In the genomic region with DNA sequence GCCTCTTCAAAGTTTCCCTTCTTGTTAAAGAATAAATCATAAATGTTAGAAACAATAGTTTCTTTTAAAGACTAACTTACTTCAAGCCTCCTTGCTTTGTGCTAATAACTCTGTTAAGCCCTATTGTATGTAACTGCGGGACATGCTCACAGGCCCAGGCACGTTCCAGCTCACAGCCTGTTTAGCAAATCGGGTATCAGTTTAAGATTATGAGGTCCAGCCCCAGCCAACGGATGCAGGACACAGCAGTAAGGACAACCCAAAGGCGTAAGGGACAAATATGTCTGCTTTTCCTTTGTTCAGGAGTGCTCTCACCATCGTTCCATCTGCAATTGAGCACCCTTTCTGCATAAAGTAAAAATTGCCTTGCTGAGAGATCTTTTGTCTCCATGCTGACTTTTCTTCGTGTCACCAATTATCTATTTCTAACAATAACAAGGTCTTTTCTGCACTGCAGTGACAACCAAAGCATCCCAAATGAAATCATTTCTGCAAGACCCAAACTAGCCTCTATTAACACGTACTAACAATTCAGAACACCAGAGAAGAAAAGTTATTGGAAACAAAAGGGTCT, we compare ENCODE assay signal across 8 cellular contexts. TPM values are rescaled to one million over a fixed set of nuclear protein-coding genes. Genes with fewer than 3 reads are reported as not detected.
DNase-seq lines count a peak whose midpoint lies in the region; ATAC-seq and TF ChIP-seq lines count a peak whose summit lies in the region.

No MANE protein-coding gene starts in this region.

- no peak for ATAC-seq in naive thymus-derived CD4-positive, alpha-beta T cell
- no peak for ATAC-seq in HG03565 (IDR thresholded peaks at IDR 0.05; ENCODE audit: unreplicated experiment)
- ATAC-seq in gastroesophageal sphincter, result no peak
- no peak for ATAC-seq in GM19452 (IDR thresholded peaks at IDR 0.05; ENCODE audit: unreplicated experiment)

- H3K4me1 Mint-ChIP-seq in naive thymus-derived CD4-positive, alpha-beta T cell, result peaks cover 13 to 47% (median 42%) of the 10 kb centered on the region in 7 donors

- H3K4me3 Mint-ChIP-seq in naive thymus-derived CD4-positive, alpha-beta T cell, result peak overlapping the region; percentile 76 to 98 (median 94)

- peak overlapping the region; percentile 91 for H3K4me2 ChIP-seq in Karpas-422 (ENCODE audit: low read depth, low read length, poor library complexity, severe bottlenecking)

- TF ChIP-seq CTCF in C4-2B (conservative IDR thresholded peaks at IDR 0.05) (no peak), coronary artery (IDR thresholded peaks at IDR 0.05) (no peak), gastroesophageal sphincter (IDR thresholded peaks at IDR 0.05) (no peak)

- peak overlapping the region; percentile 72 to 100 (median 99) for H3K27ac Mint-ChIP-seq in naive thymus-derived CD4-positive, alpha-beta T cell

- CTCF ChIA-PET in naive thymus-derived CD4-positive, alpha-beta T cell (lab: Charles Lee), result no interaction called here

- peaks cover 44% of the 10 kb centered on the region for H3K79me2 ChIP-seq in Karpas-422 (ENCODE audit: low read length)

- TF ChIP-seq POLR2A in gastroesophageal sphincter (IDR thresholded peaks at IDR 0.05), result no peak

- 97% methylated on average over 7 of the region's 8 CpGs for WGBS in gastroesophageal sphincter (ENCODE audit: low coverage in 1 of 2), 2 donors

- peak overlapping the region; percentile 86 for H3K9ac ChIP-seq in Karpas-422 (ENCODE audit: low read length)

- H3K9me3 Mint-ChIP-seq in naive thymus-derived CD4-positive, alpha-beta T cell, result peaks cover 0 to 8% (median 0%) of the 10 kb centered on the region in 11 donors

- peaks cover 0 to 10% (median 7%) of the 10 kb centered on the region in 5 donors for H3K36me3 Mint-ChIP-seq in naive thymus-derived CD4-positive, alpha-beta T cell

- TF ChIP-seq EP300 in gastroesophageal sphincter (IDR thresholded peaks at IDR 0.05), result no peak

- no peak overlapping the region for H2AFZ ChIP-seq in Karpas-422 (ENCODE audit: low read length)

- intact Hi-C loops in naive thymus-derived CD4-positive, alpha-beta T cell (cut with micrococcal nuclease), result loop anchor here (5.0 to 10.0 kb wide), 3 partner anchors 109 to 1319 kb away; a partner anchor contains a TSS

- H3K27ac ChIP-seq in C4-2B (peak overlapping the region; percentile 87), Karpas-422 (ENCODE audit: low read length) (no peak overlapping the region), coronary artery (no peak overlapping the region), gastroesophageal sphincter (no peak overlapping the region)
- no peak overlapping the region for H3K27ac ChIP-seq in naive thymus-derived CD4-positive, alpha-beta T cell (ENCODE audit: low read depth, low read length)

- peaks cover 4% of the 10 kb centered on the region; the same call in 1 of the 2 replicates for H4K20me1 ChIP-seq in Karpas-422 (ENCODE audit: insufficient read depth, low read depth, low read length)

- H3K4me3 ChIP-seq in Karpas-422 (ENCODE audit: low read length), result peak overlapping the region; percentile 93
- peak overlapping the region; percentile 88 for H3K4me3 ChIP-seq in coronary artery
- H3K4me3 ChIP-seq in naive thymus-derived CD4-positive, alpha-beta T cell (ENCODE audit: low read length), result no peak overlapping the region
- H3K4me3 ChIP-seq in gastroesophageal sphincter, result peak overlapping the region in 1 of 2 donors; percentile 74

- H3K36me3 ChIP-seq in Karpas-422 (ENCODE audit: insufficient read depth, low read length) (peaks cover 14% of the 10 kb centered on the region; the same call in 1 of the 2 replicates), gastroesophageal sphincter (peaks cover 0 to 7% of the 10 kb centered on the region in 2 donors)
- H3K36me3 ChIP-seq in naive thymus-derived CD4-positive, alpha-beta T cell (ENCODE audit: control insufficient read depth in 2 of 3, insufficient read depth in 3 of 3, low read length in 3 of 3), result peaks cover 0 to 12% (median 0%) of the 10 kb centered on the region in 3 experiments

- H3K27me3 ChIP-seq in Karpas-422 (ENCODE audit: low read length), result no peaks in the 10 kb centered on the region
- no peaks in the 10 kb centered on the region for H3K27me3 ChIP-seq in naive thymus-derived CD4-positive, alpha-beta T cell (ENCODE audit: control insufficient read depth in 2 of 2, insufficient read depth in 2 of 2, low read length in 2 of 2)
- no peaks in the 10 kb centered on the region for H3K27me3 ChIP-seq in gastroesophageal sphincter

- no peak for DNase-seq in Karpas-422
- no peak for DNase-seq in coronary artery (ENCODE audit: low spot score)
- no peak for DNase-seq in naive thymus-derived CD4-positive, alpha-beta T cell
- DNase-seq in NCI-H1436 (lab: John Stamatoyannopoulos, UW), result no peak

- POLR2A ChIA-PET in naive thymus-derived CD4-positive, alpha-beta T cell (lab: Charles Lee), result interaction anchor here (1.4 kb wide), 1 partner anchor 54 kb away, joined by 3 read pairs; no protein-coding TSS in a partner anchor

- no peaks in the 10 kb centered on the region for H3K9me2 ChIP-seq in Karpas-422 (replicated peaks; ENCODE audit: insufficient read depth, low read length)

- H3K27me3 Mint-ChIP-seq in naive thymus-derived CD4-positive, alpha-beta T cell, result peaks cover 0 to 4% (median 0%) of the 10 kb centered on the region in 5 donors

- H3K4me1 ChIP-seq in Karpas-422 (ENCODE audit: low read length) (peaks cover 23% of the 10 kb centered on the region), gastroesophageal sphincter (peaks cover 0 to 32% (median 19%) of the 10 kb centered on the region in 3 donors)
- peaks cover 13 to 18% of the 10 kb centered on the region in 2 donors for H3K4me1 ChIP-seq in naive thymus-derived CD4-positive, alpha-beta T cell (ENCODE audit: control insufficient read depth in 2 of 2, insufficient read depth in 2 of 2, low read length in 2 of 2)

- H3K9me3 ChIP-seq in Karpas-422 (ENCODE audit: low read length) (no peaks in the 10 kb centered on the region), gastroesophageal sphincter (no peaks in the 10 kb centered on the region)
- no peaks in the 10 kb centered on the region for H3K9me3 ChIP-seq in naive thymus-derived CD4-positive, alpha-beta T cell (ENCODE audit: control insufficient read depth in 2 of 3, low read length in 3 of 3)

RNA-seq across cellular contexts. Expression of a gene that starts 1.4 kb away (rescaled TPM):
- not detected in 2 replicates for total RNA-seq in Karpas-422 (2014; rRNA removed; shearing (Covaris generic); ENCODE audit: low replicate concordance)
- 1 to 10 TPM in 2 of 5 experiments, not detected in 3; 1.2 to 1.9 TPM for total RNA-seq in naive thymus-derived CD4-positive, alpha-beta T cell
- 1 to 10 TPM; 1.1 to 1.3 TPM for polyA plus RNA-seq in naive thymus-derived CD4-positive, alpha-beta T cell
- 1 to 10 TPM in 1 of 4 donors, not detected in 3; 2.5 TPM for total RNA-seq in gastroesophageal sphincter

RNA-seq across cellular contexts. Expression of a gene that starts 1.7 kb away (rescaled TPM):
- 12.3 and 14.3 TPM in 2 replicates for total RNA-seq in Karpas-422 (2014; rRNA removed; shearing (Covaris generic); ENCODE audit: low replicate concordance)
- total RNA-seq in naive thymus-derived CD4-positive, alpha-beta T cell, result 10 to 100 TPM in 1 of 5 experiments, 1 to 10 TPM in 4; 5.2 to 15.2 (median 8.0) TPM
- polyA plus RNA-seq in naive thymus-derived CD4-positive, alpha-beta T cell, result 10 to 100 TPM; 16.5 to 22.0 TPM
- 10 to 100 TPM in 3 of 4 donors, 1 to 10 TPM in 1; 9.4 to 14.6 (median 12.5) TPM for total RNA-seq in gastroesophageal sphincter

RNA-seq across cellular contexts. Expression of a gene that starts 29.8 kb away (rescaled TPM):
- total RNA-seq in Karpas-422 (2014; rRNA removed; shearing (Covaris generic); ENCODE audit: low replicate concordance), result 70.9 and 94.1 TPM in 2 replicates
- total RNA-seq in naive thymus-derived CD4-positive, alpha-beta T cell, result 10 to 100 TPM; 20.2 to 64.3 (median 25.0) TPM
- 100 to 1,000 TPM in 1 of 2 donors, 10 to 100 TPM in 1; 68.0 to 172 TPM for polyA plus RNA-seq in naive thymus-derived CD4-positive, alpha-beta T cell
- 100 to 1,000 TPM in 3 of 4 donors, 10 to 100 TPM in 1; 97.4 to 209 (median 150) TPM for total RNA-seq in gastroesophageal sphincter

RNA-seq across cellular contexts. Expression of a gene that starts 54.6 kb away (rescaled TPM):
- total RNA-seq in Karpas-422 (2014; rRNA removed; shearing (Covaris generic); ENCODE audit: low replicate concordance), result 81.0 and 121 TPM in 2 replicates
- total RNA-seq in naive thymus-derived CD4-positive, alpha-beta T cell, result 10 to 100 TPM; 48.6 to 93.8 (median 75.4) TPM
- polyA plus RNA-seq in naive thymus-derived CD4-positive, alpha-beta T cell, result 100 to 1,000 TPM; 157 to 257 TPM
- total RNA-seq in gastroesophageal sphincter, result 10 to 100 TPM; 29.7 to 65.2 (median 60.5) TPM
